ENCODE assay signal across 21 cellular contexts in genomic region chr5:176661676-176662075, GRCh38. TPM values are rescaled to one million over a fixed set of nuclear protein-coding genes. Genes with fewer than 3 reads are reported as not detected.
A peak's percentile ranks its signal among the peaks of the same experiment; 100 is the strongest.
DNase-seq lines count a peak whose midpoint lies in the region; ATAC-seq, FAIRE-seq and TF ChIP-seq lines count a peak whose summit lies in the region.
"Had no signal": no experiment of that assay in that cellular context is flagged by ENCODE, and none has a peak within 500 bp of the region (broad histone marks: within the 10 kb centered on the region; RNA-seq: fewer than 3 reads in every experiment).

No MANE protein-coding gene starts in this region.

- peaks cover 41% of the 10 kb centered on the region for H4K20me1 ChIP-seq in BLaER1

- no peak for TF ChIP-seq POLR2A in GM12892 (IDR thresholded peaks at IDR 0.05; ENCODE audit: low read depth, low read length)

- DNase-seq in NCI-H748 (lab: John Stamatoyannopoulos, UW; ENCODE audit: unreplicated experiment), result peak; percentile 24
- DNase-seq in NCI-H748 treated with DMSO at 0.1 percent for 48 hours (lab: John Stamatoyannopoulos, UW), result no peak
- peak; percentile 35 for DNase-seq in NCI-H69 (lab: John Stamatoyannopoulos, UW)
- peak; percentile 62 for DNase-seq in kidney
- DNase-seq in GM12892 (ENCODE audit: insufficient read length), result no peak
- no peak for DNase-seq in NCI-H446 treated with DMSO at 0.1 percent for 48 hours (lab: John Stamatoyannopoulos, UW)
- DNase-seq: 8988T; CD4-positive, CD25-positive, alpha-beta regulatory T cell; CD8-positive, alpha-beta memory T cell; COR-L47; DMS79 treated with DMSO at 0.1 percent for 48 hours; GF-D8; HCEC 1CT; IMR-90 had no signal

- H3K27me3 ChIP-seq in BLaER1, result no peaks in the 10 kb centered on the region

- no peak overlapping the region for H3K4me3 ChIP-seq in BLaER1
- no peak overlapping the region for H3K4me3 ChIP-seq in kidney (ENCODE audit: low read length in 2 of 2)
- H3K4me3 ChIP-seq: K562 had no signal

- no peak overlapping the region for H3K9ac ChIP-seq in BLaER1
- H3K9ac ChIP-seq in kidney (ENCODE audit: low read length in 2 of 2), result no peak overlapping the region

- no peak for TF ChIP-seq CTCF in kidney (IDR thresholded peaks at IDR 0.05; ENCODE audit: borderline replicate concordance, extremely low read depth, insufficient read depth)

- ATAC-seq in GM19455 (IDR thresholded peaks at IDR 0.05; ENCODE audit: unreplicated experiment), result no peak

- FAIRE-seq in kidney (lab: Jason Lieb, UNC), result no peak
- FAIRE-seq in GM12892 (lab: Jason Lieb, UNC), result no peak
- FAIRE-seq: H54, HTR-8/SVneo, K562 had no signal

- H3K9me3 ChIP-seq in BLaER1, result no peaks in the 10 kb centered on the region
- no peaks in the 10 kb centered on the region for H3K9me3 ChIP-seq in kidney (ENCODE audit: control insufficient read depth in 1 of 2, low read length in 2 of 2)

- intact Hi-C loops in kidney (cut with DNase I), result no loop called here

- H3K27ac ChIP-seq in BLaER1 (no peak overlapping the region), kidney (ENCODE audit: low read depth in 2 of 2, low read length in 2 of 2) (no peak overlapping the region)

- peak overlapping the region; percentile 36 for H3K4me2 ChIP-seq in BLaER1

- peaks cover 12% of the 10 kb centered on the region for H3K36me3 ChIP-seq in BLaER1
- H3K36me3 ChIP-seq in kidney (ENCODE audit: control insufficient read depth in 1 of 2, insufficient read depth in 2 of 2, low read length in 2 of 2), result no peaks in the 10 kb centered on the region

- H3K4me1 ChIP-seq in BLaER1 (peaks cover 47% of the 10 kb centered on the region), kidney (ENCODE audit: control insufficient read depth in 1 of 2, insufficient read depth in 1 of 2, low read depth in 1 of 2, low read length in 2 of 2) (peaks cover 0 to 10% of the 10 kb centered on the region in 2 donors)

RNA-seq across cellular contexts. Expression of gene TSPAN17, which starts 14.4 kb away (rescaled TPM):
- total RNA-seq in kidney, result 34.3 TPM
- 32.1 TPM for polyA plus RNA-seq in kidney (ENCODE audit: insufficient read depth, low read depth, low replicate concordance)
- 6.2 TPM for polyA plus RNA-seq in GM12892 (2012; ENCODE audit: missing spikeins)

RNA-seq across cellular contexts. Expression of gene EIF4E1B, which starts 31.2 kb away (rescaled TPM):
- total RNA-seq in kidney, result not detected
- not detected for polyA plus RNA-seq in kidney (ENCODE audit: insufficient read depth, low read depth, low replicate concordance)
- polyA plus RNA-seq in GM12892 (2012; ENCODE audit: missing spikeins), result not detected
- total RNA-seq: A673; CD4-positive, CD25-positive, alpha-beta regulatory T cell; CD8-positive, alpha-beta memory T cell; IMR-90; K562 had no signal
- polyA plus RNA-seq: AG04450; CD4-positive, CD25-positive, alpha-beta regulatory T cell; CD8-positive, alpha-beta memory T cell; IMR-90; K562 had no signal

RNA-seq across cellular contexts. Expression of gene SNCB, which starts 31.3 kb away (rescaled TPM):
- not detected for total RNA-seq in kidney
- not detected for polyA plus RNA-seq in kidney (ENCODE audit: insufficient read depth, low read depth, low replicate concordance)
- not detected for polyA plus RNA-seq in GM12892 (2012; ENCODE audit: missing spikeins)
- total RNA-seq: A673; CD4-positive, CD25-positive, alpha-beta regulatory T cell; CD8-positive, alpha-beta memory T cell; IMR-90; K562 had no signal
- polyA plus RNA-seq: CD4-positive, CD25-positive, alpha-beta regulatory T cell; CD8-positive, alpha-beta memory T cell; K562 had no signal

RNA-seq across cellular contexts. Expression of gene GPRIN1, which starts 51.7 kb away (rescaled TPM):
- 1.3 TPM for total RNA-seq in kidney
- polyA plus RNA-seq in kidney (ENCODE audit: insufficient read depth, low read depth, low replicate concordance), result 0.45 TPM
- 1.6 TPM for polyA plus RNA-seq in GM12892 (2012; ENCODE audit: missing spikeins)

Comparison
In these comparisons a context has a peak if more than half of its experiments do, and no peak if none do; other contexts are left out.
1. DNase-seq: peak in NCI-H748 (single experiment), NCI-H69 (single experiment) and kidney (single experiment); none in NCI-H748 treated with DMSO at 0.1 percent for 48 hours (single experiment), GM12892 (single experiment) and NCI-H446 treated with DMSO at 0.1 percent for 48 hours (single experiment).